Comparison of ENCODE assay signal across 13 cellular contexts in the genomic region with DNA sequence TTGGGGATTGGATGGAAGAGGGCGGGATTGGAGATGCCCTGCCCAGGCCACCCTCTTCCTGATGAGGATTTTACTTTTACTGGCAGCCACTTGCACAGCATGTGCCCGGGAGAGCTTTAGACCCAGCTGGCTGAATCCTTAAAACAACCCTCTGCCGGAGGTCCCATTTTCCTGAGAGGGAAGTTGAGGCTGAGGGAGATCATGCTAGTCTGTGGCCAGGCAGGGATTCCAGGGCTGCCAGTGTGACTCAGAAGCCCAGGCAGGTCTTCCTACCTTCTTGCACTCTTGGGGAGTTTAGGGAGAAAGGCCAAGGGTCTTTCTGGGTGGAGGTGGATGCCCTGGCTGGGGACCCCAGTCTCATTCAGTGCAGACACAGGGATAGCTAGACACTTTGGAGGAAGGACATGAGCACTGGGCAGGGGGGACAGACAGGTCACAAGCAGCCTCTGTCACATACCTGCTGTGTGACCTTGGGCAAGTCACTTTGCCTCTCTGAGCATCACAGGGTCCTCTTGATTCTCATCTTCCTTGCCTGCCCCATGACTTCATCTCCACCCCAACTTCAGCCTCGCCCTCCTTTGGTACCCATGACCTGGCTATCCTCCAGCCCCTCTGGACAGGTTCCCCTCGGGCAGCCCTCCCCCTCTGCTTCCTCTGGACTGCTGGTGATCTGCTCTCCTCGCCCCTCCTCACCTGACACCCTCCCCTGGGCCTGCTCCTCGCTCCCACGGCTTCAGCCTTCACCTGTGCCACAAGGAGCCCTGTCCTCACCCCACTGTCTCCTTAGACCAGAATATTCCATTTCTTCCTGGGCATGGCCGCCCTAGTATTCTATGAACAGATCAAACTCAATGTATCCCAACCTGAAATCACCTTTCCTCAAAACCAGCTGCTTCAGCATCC. TPM values are rescaled to one million over a fixed set of nuclear protein-coding genes. Genes with fewer than 3 reads are reported as not detected.
A peak's percentile ranks its signal among the peaks of the same experiment; 100 is the strongest.
DNase-seq lines count a peak whose midpoint lies in the region; ATAC-seq and TF ChIP-seq lines count a peak whose summit lies in the region.
"Had no signal": no experiment of that assay in that cellular context is flagged by ENCODE, and none has a peak within 500 bp of the region (broad histone marks: within the 10 kb centered on the region; RNA-seq: fewer than 3 reads in every experiment).

No MANE protein-coding gene starts in this region.

- peaks cover 5% of the 10 kb centered on the region for H3K4me1 Mint-ChIP-seq in activated naive CD8-positive, alpha-beta T cell treated with anti-CD3 and anti-CD28 coated beads for 36 hours
- H3K4me1 Mint-ChIP-seq in stimulated activated effector memory CD8-positive, alpha-beta T cell treated with anti-CD3 and anti-CD28 coated beads, Interleukin-12 subunit alpha, Interleukin-12 subunit beta, amount 100 ng/mL, for 72 hours = peaks cover 21% of the 10 kb centered on the region

- POLR2A ChIA-PET in HEK293T (lab: Yijun Ruan, JAX) = interaction anchor here (1.3 kb wide), 1 partner anchor 11 kb away, joined by 4 read pairs; no protein-coding TSS in a partner anchor

- no peaks in the 10 kb centered on the region for H3K9me3 Mint-ChIP-seq in activated naive CD8-positive, alpha-beta T cell treated with anti-CD3 and anti-CD28 coated beads for 36 hours
- no peaks in the 10 kb centered on the region for H3K9me3 Mint-ChIP-seq in stimulated activated effector memory CD8-positive, alpha-beta T cell treated with anti-CD3 and anti-CD28 coated beads, Interleukin-12 subunit alpha, Interleukin-12 subunit beta, amount 100 ng/mL, for 72 hours
- H3K9me3 Mint-ChIP-seq: activated naive CD4-positive, alpha-beta T cell treated with anti-CD3 and anti-CD28 coated beads, Interleukin-2, amount 50 U/mL, for 72 hours had no signal

- H3K4me3 Mint-ChIP-seq in activated naive CD8-positive, alpha-beta T cell treated with anti-CD3 and anti-CD28 coated beads for 36 hours = peak overlapping the region; percentile 48
- peak overlapping the region; percentile 57 for H3K4me3 Mint-ChIP-seq in stimulated activated effector memory CD8-positive, alpha-beta T cell treated with anti-CD3 and anti-CD28 coated beads, Interleukin-12 subunit alpha, Interleukin-12 subunit beta, amount 100 ng/mL, for 72 hours

- H3K36me3 Mint-ChIP-seq in activated naive CD8-positive, alpha-beta T cell treated with anti-CD3 and anti-CD28 coated beads for 36 hours = no peaks in the 10 kb centered on the region
- H3K36me3 Mint-ChIP-seq in stimulated activated effector memory CD8-positive, alpha-beta T cell treated with anti-CD3 and anti-CD28 coated beads, Interleukin-12 subunit alpha, Interleukin-12 subunit beta, amount 100 ng/mL, for 72 hours = no peaks in the 10 kb centered on the region
- H3K36me3 Mint-ChIP-seq: activated naive CD4-positive, alpha-beta T cell treated with anti-CD3 and anti-CD28 coated beads, Interleukin-2, amount 50 U/mL, for 72 hours; CD4-positive, alpha-beta memory T cell had no signal

- H3K27me3 Mint-ChIP-seq in activated naive CD8-positive, alpha-beta T cell treated with anti-CD3 and anti-CD28 coated beads for 36 hours = peaks cover 39% of the 10 kb centered on the region

- H3K27ac Mint-ChIP-seq in activated naive CD8-positive, alpha-beta T cell treated with anti-CD3 and anti-CD28 coated beads for 36 hours = no peak overlapping the region
- H3K27ac Mint-ChIP-seq in stimulated activated effector memory CD8-positive, alpha-beta T cell treated with anti-CD3 and anti-CD28 coated beads, Interleukin-12 subunit alpha, Interleukin-12 subunit beta, amount 100 ng/mL, for 72 hours = no peak overlapping the region
- H3K27ac Mint-ChIP-seq: activated naive CD4-positive, alpha-beta T cell treated with anti-CD3 and anti-CD28 coated beads, Interleukin-2, amount 50 U/mL, for 72 hours; CD4-positive, alpha-beta memory T cell had no signal

- CTCF ChIA-PET in HEK293T (lab: Yijun Ruan, JAX) = interaction anchor here (0.5 kb wide), 1 partner anchor 145 kb away, joined by 4 read pairs; no protein-coding TSS in a partner anchor

- no peak for ATAC-seq in stimulated activated effector memory CD8-positive, alpha-beta T cell treated with anti-CD3 and anti-CD28 coated beads, Interleukin-12 subunit alpha, Interleukin-12 subunit beta, amount 100 ng/mL, for 72 hours
- ATAC-seq in GM18858 (IDR thresholded peaks at IDR 0.05; ENCODE audit: unreplicated experiment) = no peak

- peak; percentile 58 for DNase-seq in activated effector memory CD4-positive, alpha-beta T cell treated with anti-CD3 and anti-CD28 coated beads, Interleukin-2, amount 50 U/mL, for 16 hours
- DNase-seq in activated effector memory CD4-positive, alpha-beta T cell treated with Interleukin-2 at 50 U/mL for 16 hours = no peak
- no peak for DNase-seq in activated naive CD8-positive, alpha-beta T cell treated with anti-CD3 and anti-CD28 coated beads for 36 hours
- DNase-seq in iPS-NIHi11 (ENCODE audit: low spot score) (peak; percentile 1), NCI-H2107 treated with DMSO at 0.1 percent for 48 hours (lab: John Stamatoyannopoulos, UW; ENCODE audit: unreplicated experiment) (no peak), HEK293T (ENCODE audit: extremely low spot score) (no peak)
- DNase-seq in stimulated activated effector memory CD8-positive, alpha-beta T cell treated with anti-CD3 and anti-CD28 coated beads, Interleukin-12 subunit alpha, Interleukin-12 subunit beta, amount 100 ng/mL, for 72 hours (ENCODE audit: low spot score in 2 of 2) = no peak
- DNase-seq: CD4-positive, alpha-beta memory T cell; NCI-H82; SW 1271; WERI-Rb-1 had no signal

TF ChIP-seq in HEK293T, 16 proteins besides CTCF, POLR2A, EP300 and RAD21:
- TF ChIP-seq FOXA1 (IDR thresholded peaks at IDR 0.05) = no peak
- no peak for TF ChIP-seq FOXK2 (IDR thresholded peaks at IDR 0.05)
- TF ChIP-seq NFRKB (IDR thresholded peaks at IDR 0.05) = no peak
- TF ChIP-seq SUZ12 (IDR thresholded peaks at IDR 0.05) = no peak
- no peak for TF ChIP-seq L3MBTL2 (conservative IDR thresholded peaks at IDR 0.05)
- TF ChIP-seq ZNF384 (IDR thresholded peaks at IDR 0.05) = no peak

RNA-seq across cellular contexts. Expression of a gene that starts 11.3 kb away (rescaled TPM):
- 10 to 100 TPM; 92.1 to 95.1 TPM for total RNA-seq in activated naive CD8-positive, alpha-beta T cell treated with anti-CD3 and anti-CD28 coated beads for 36 hours

RNA-seq across cellular contexts. Expression of a gene that starts 15.8 kb away (rescaled TPM):
- total RNA-seq in activated naive CD8-positive, alpha-beta T cell treated with anti-CD3 and anti-CD28 coated beads for 36 hours = not detected
- total RNA-seq: CD4-positive, alpha-beta memory T cell had no signal

Comparison
In these comparisons a context has a peak if more than half of its experiments do, and no peak if none do; other contexts are left out.
1. DNase-seq: peak in activated effector memory CD4-positive, alpha-beta T cell treated with anti-CD3 and anti-CD28 coated beads, Interleukin-2, amount 50 U/mL, for 16 hours (single experiment) and iPS-NIHi11 (single experiment); none in activated effector memory CD4-positive, alpha-beta T cell treated with Interleukin-2 at 50 U/mL for 16 hours (single experiment), activated naive CD8-positive, alpha-beta T cell treated with anti-CD3 and anti-CD28 coated beads for 36 hours (single experiment), stimulated activated effector memory CD8-positive, alpha-beta T cell treated with anti-CD3 and anti-CD28 coated beads, Interleukin-12 subunit alpha, Interleukin-12 subunit beta, amount 100 ng/mL, for 72 hours (0 of 2), NCI-H2107 treated with DMSO at 0.1 percent for 48 hours (single experiment) and HEK293T (single experiment).